ENCODE assay signal across 9 cellular contexts in the genomic region with DNA sequence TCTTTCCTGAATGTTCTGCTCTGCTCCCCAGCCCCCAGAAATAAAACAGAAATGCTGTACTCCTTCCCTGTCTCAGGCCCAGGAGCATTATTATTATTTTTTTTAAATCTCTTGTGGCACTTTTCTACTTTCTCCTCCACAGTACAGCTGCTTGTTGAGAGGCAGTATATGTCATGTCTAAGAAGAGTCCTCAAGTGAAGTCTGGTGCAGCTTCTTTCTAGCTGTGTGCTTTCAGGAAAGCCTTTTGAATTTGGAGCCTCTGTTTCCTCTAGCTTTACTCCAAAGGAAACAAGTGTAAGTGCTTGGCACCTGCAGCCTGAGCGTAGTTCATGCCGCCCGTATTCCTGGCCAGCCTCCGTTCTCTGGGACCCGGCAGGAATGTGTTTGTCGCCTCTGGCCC. TPM values are rescaled to one million over a fixed set of nuclear protein-coding genes. Genes with fewer than 3 reads are reported as not detected.
"Had no signal": no experiment of that assay in that cellular context is flagged by ENCODE, and none has a peak within 500 bp of the region (broad histone marks: within the 10 kb centered on the region; RNA-seq: fewer than 3 reads in every experiment).

No MANE protein-coding gene starts in this region.

- FAIRE-seq: H1, H54, HTR-8/SVneo had no signal

- H3K36me3 Mint-ChIP-seq: IgD-negative memory B cell had no signal

- H2AFZ ChIP-seq: GM23338 had no signal

- H3K27me3 Mint-ChIP-seq: IgD-negative memory B cell had no signal

- H3K4me3 Mint-ChIP-seq: GM23338, H9, HFFc6, IgD-negative memory B cell had no signal

- H3K27ac Mint-ChIP-seq: GM23338, HFFc6, IgD-negative memory B cell had no signal

- H3K4me1 Mint-ChIP-seq: IgD-negative memory B cell had no signal

- H3K4me2 ChIP-seq: GM23338 had no signal

- DNase-seq: H9, HCEC 1CT, HFFc6, KG1 had no signal

- H3K4me3 ChIP-seq: GM23338 had no signal

- ATAC-seq: GM23338 had no signal

- H3K9me3 Mint-ChIP-seq: HFFc6 had no signal

RNA-seq across cellular contexts. Expression of a gene that starts 22.4 kb away (rescaled TPM):
- polyA plus RNA-seq: IgD-negative memory B cell had no signal
